Comparison of ENCODE assay signal across 8 cellular contexts in the genomic region with DNA sequence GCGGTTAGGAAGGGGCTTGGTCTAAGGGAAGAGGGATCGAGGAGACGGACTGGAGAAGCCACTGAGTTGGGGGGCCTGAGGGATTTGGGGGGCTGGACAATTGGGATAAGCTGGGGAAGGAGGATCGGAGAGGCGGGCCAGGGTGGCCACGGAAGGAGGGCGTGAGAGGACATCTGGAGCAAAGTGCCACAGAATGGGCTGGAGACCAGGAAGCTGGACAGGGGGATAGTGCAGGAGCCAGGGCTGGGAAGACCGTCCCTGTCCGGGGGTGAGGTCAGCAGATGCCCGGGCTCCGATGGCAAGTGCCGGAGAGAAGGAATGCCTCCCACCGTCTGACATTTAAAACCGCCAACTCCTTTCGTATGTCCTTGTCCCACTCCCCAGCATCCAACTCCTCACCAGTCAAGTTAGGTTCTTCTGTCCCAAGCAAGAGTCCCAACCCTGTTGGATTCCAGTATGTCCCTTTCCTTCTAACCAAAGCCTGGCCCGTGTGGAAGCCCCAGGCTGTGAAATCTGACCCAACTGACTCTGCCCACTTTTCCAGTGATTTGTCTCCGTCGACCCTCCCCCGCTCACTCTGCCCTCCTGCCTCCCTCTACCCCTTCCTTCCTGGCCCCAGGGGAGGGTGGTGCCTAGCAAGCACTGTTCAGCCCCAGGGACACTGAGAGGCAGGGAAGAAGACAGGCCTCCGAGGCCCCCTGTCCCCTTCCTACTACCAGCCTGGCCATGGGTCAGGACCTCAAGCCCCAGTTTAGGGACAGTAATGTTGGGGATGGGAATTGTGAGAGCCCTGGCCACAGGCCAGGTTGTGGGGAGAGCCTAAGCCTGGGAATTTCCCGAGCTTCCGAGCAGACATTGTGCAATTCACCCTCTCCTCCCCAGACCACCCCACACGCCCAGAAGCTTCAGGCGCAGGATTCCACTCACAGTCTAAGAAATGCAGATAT. TPM values are rescaled to one million over a fixed set of nuclear protein-coding genes. Genes with fewer than 3 reads are reported as not detected.
DNase-seq lines count a peak whose midpoint lies in the region; ATAC-seq and TF ChIP-seq lines count a peak whose summit lies in the region.

No MANE protein-coding gene starts in this region.

- H3K9me2 ChIP-seq in GM23338 (ENCODE audit: insufficient read depth): no peaks in the 10 kb centered on the region

- H3K9ac ChIP-seq in endodermal cell (ENCODE audit: extremely low read depth, low read length, poor library complexity, severe bottlenecking): peak overlapping the region; percentile 21
- H3K9ac ChIP-seq in muscle layer of colon (ENCODE audit: low read length): no peak overlapping the region

- peaks cover 13% of the 10 kb centered on the region for H3K4me1 ChIP-seq in ACC112 (ENCODE audit: control insufficient read depth, insufficient read depth, low read length, unreplicated experiment)
- peaks cover 37% of the 10 kb centered on the region for H3K4me1 ChIP-seq in GM23338 (ENCODE audit: insufficient read depth)
- peaks cover 5% of the 10 kb centered on the region for H3K4me1 ChIP-seq in endodermal cell (ENCODE audit: control insufficient read depth, insufficient read depth, low read length)
- peaks cover 13% of the 10 kb centered on the region for H3K4me1 ChIP-seq in muscle layer of colon (ENCODE audit: insufficient read depth, low read length)

- 5 to 15% methylated on average over 8 to 24 of the region's 24 CpGs for WGBS in endodermal cell (ENCODE audit: insufficient coverage in 1 of 2, insufficient read length in 1 of 2), 2 experiments

- no peaks in the 10 kb centered on the region; the same call in 1 of the 2 replicates for H4K20me1 ChIP-seq in GM23338 (replicated peaks; ENCODE audit: insufficient read depth)

- H3K27me3 ChIP-seq in ACC112 (ENCODE audit: insufficient read depth, low read length): no peaks in the 10 kb centered on the region
- H3K27me3 ChIP-seq in GM23338 (ENCODE audit: insufficient read depth): no peaks in the 10 kb centered on the region
- no peaks in the 10 kb centered on the region for H3K27me3 ChIP-seq in endodermal cell (ENCODE audit: control insufficient read depth, insufficient read depth, low read length, poor library complexity, severe bottlenecking)
- no peaks in the 10 kb centered on the region for H3K27me3 ChIP-seq in muscle layer of colon (ENCODE audit: control insufficient read depth in 1 of 2, insufficient read depth in 2 of 2, low read length in 2 of 2)

- peak; percentile 57 for ATAC-seq in GM23338

- peak overlapping the region; percentile 93 for H3K4me3 Mint-ChIP-seq in GM23338
- H3K4me3 Mint-ChIP-seq in endodermal cell: peak overlapping the region; percentile 90

- H3K27me3 Mint-ChIP-seq in GM23338 (ENCODE audit: insufficient read depth, low read depth, poor library complexity) (peaks cover 13% of the 10 kb centered on the region), endodermal cell (ENCODE audit: insufficient read depth) (no peaks in the 10 kb centered on the region)

- H3K4me2 ChIP-seq in GM23338: peak overlapping the region; percentile 95

- peak overlapping the region; percentile 91 for H3K27ac Mint-ChIP-seq in GM23338
- H3K27ac Mint-ChIP-seq in endodermal cell: peak overlapping the region; percentile 95

- H3K9me3 Mint-ChIP-seq in GM23338 (no peaks in the 10 kb centered on the region), endodermal cell (no peaks in the 10 kb centered on the region)

- H3K36me3 ChIP-seq in ACC112 (ENCODE audit: insufficient read depth, low read length) (no peaks in the 10 kb centered on the region), GM23338 (ENCODE audit: insufficient read depth) (no peaks in the 10 kb centered on the region), endodermal cell (ENCODE audit: control insufficient read depth, insufficient read depth, low read length) (no peaks in the 10 kb centered on the region), muscle layer of colon (ENCODE audit: insufficient read depth, low read length) (no peaks in the 10 kb centered on the region)

- H3K79me2 ChIP-seq in ACC112 (ENCODE audit: control insufficient read depth, insufficient read depth, low read length, unreplicated experiment) (no peaks in the 10 kb centered on the region), GM23338 (replicated peaks; ENCODE audit: insufficient read depth) (no peaks in the 10 kb centered on the region)

- H3K9me3 ChIP-seq in endodermal cell (ENCODE audit: control insufficient read depth, low read length): no peaks in the 10 kb centered on the region
- H3K9me3 ChIP-seq in muscle layer of colon (ENCODE audit: low read length): no peaks in the 10 kb centered on the region

- H3K4me3 ChIP-seq in ACC112 (ENCODE audit: low read depth, low read length): peak overlapping the region; percentile 81
- H3K4me3 ChIP-seq in GM23338: peak overlapping the region; percentile 81
- peak overlapping the region; percentile 95 for H3K4me3 ChIP-seq in endodermal cell (ENCODE audit: low read length)
- peak overlapping the region; percentile 43 to 71 for H3K4me3 ChIP-seq in muscle layer of colon (ENCODE audit: low read depth in 1 of 2, low read length in 2 of 2)

- 0 out of 2 replicates have a peak, but pooled peaks cover 8% of the 10 kb centered on the region for H3F3A ChIP-seq in GM23338 (replicated peaks; ENCODE audit: low read depth)

- H3K4me1 Mint-ChIP-seq in GM23338: peaks cover 55% of the 10 kb centered on the region
- H3K4me1 Mint-ChIP-seq in endodermal cell: peaks cover 33% of the 10 kb centered on the region

- peak overlapping the region; percentile 20 for H2AFZ ChIP-seq in ACC112 (ENCODE audit: low read length, unreplicated experiment)
- peak overlapping the region; percentile 80 for H2AFZ ChIP-seq in GM23338

- DNase-seq in GM23338 (ENCODE audit: low spot score) (peak; percentile 81), SK-N-DZ (ENCODE audit: low spot score) (peak; percentile 23), endodermal cell (peak; percentile 85), putamen (ENCODE audit: low spot score) (no peak), NCI-H1092 (lab: John Stamatoyannopoulos, UW) (no peak), amygdala (lab: John Stamatoyannopoulos, UW) (no peak)

- H3K27ac ChIP-seq in ACC112 (ENCODE audit: low read depth, low read length) (no peak overlapping the region), GM23338 (ENCODE audit: low read depth) (peak overlapping the region; percentile 94), endodermal cell (ENCODE audit: low read depth, low read length) (peak overlapping the region; percentile 4), muscle layer of colon (ENCODE audit: low read depth, low read length) (no peak overlapping the region)

- H3K36me3 Mint-ChIP-seq in GM23338 (ENCODE audit: low read depth): no peaks in the 10 kb centered on the region
- H3K36me3 Mint-ChIP-seq in endodermal cell (ENCODE audit: low read depth): no peaks in the 10 kb centered on the region

- TF ChIP-seq CTCF in GM23338 (conservative IDR thresholded peaks at IDR 0.05; ENCODE audit: low read depth in 2 of 2): no peak
- no peak for TF ChIP-seq CTCF in endodermal cell (conservative IDR thresholded peaks at IDR 0.05)

TF ChIP-seq in GM23338, 12 proteins besides CTCF, POLR2A, EP300 and RAD21 (continues in another document):
- no peak for TF ChIP-seq ZNF114 (CRISPR knock-in tag; IDR thresholded peaks at IDR 0.05)
- TF ChIP-seq ZNF331 (CRISPR knock-in tag; IDR thresholded peaks at IDR 0.05; ENCODE audit: low read depth): no peak
- TF ChIP-seq EZH2 (IDR thresholded peaks at IDR 0.05; ENCODE audit: low read depth, unreplicated experiment): no peak

RNA-seq across cellular contexts. Expression of gene TMBIM1, which starts 31.5 kb away (rescaled TPM):
- 16.5 and 20.8 TPM in 2 replicates for total RNA-seq in GM23338 (2014; rRNA removed; shearing (Covaris generic))
- polyA plus RNA-seq in GM23338 (2016; fragmentation: Nextera tagmentation; extraction: Ambion mirVana): 9.5 and 12.0 TPM in 2 replicates
- polyA plus RNA-seq in SK-N-DZ (2014; cell fraction: cytosol; rRNA removed): 1.6 and 2.0 TPM in 2 replicates
- 1.4 TPM in 2 replicates for polyA plus RNA-seq in SK-N-DZ (2014; cell fraction: nucleus; rRNA removed)
- total RNA-seq in endodermal cell: 10 to 100 TPM; 50.7 to 53.8 TPM
- 22.4 TPM for polyA plus RNA-seq in endodermal cell (2013, experiment 1 of 2)
- 17.2 TPM for polyA plus RNA-seq in endodermal cell (2013, experiment 2 of 2)

RNA-seq across cellular contexts. Expression of gene CATIP, which starts 32.9 kb away (rescaled TPM):
- total RNA-seq in GM23338 (2014; rRNA removed; shearing (Covaris generic)): not detected in 2 replicates
- 0.15 and 0.23 TPM in 2 replicates for polyA plus RNA-seq in GM23338 (2016; fragmentation: Nextera tagmentation; extraction: Ambion mirVana)
- not detected in 2 replicates for polyA plus RNA-seq in SK-N-DZ (2014; cell fraction: cytosol; rRNA removed)
- polyA plus RNA-seq in SK-N-DZ (2014; cell fraction: nucleus; rRNA removed): not detected in 2 replicates
- total RNA-seq in endodermal cell: 1 to 10 TPM in 1 of 2 donors, under 1 TPM in 1; 0.22 to 1.0 TPM
- polyA plus RNA-seq in endodermal cell (2013, experiment 1 of 2): 0.46 TPM
- polyA plus RNA-seq in endodermal cell (2013, experiment 2 of 2): 0.46 TPM

RNA-seq across cellular contexts. Expression of gene PNKD, which starts 53.5 kb away (rescaled TPM):
- 28.2 and 36.0 TPM in 2 replicates for total RNA-seq in GM23338 (2014; rRNA removed; shearing (Covaris generic))
- 77.7 and 83.3 TPM in 2 replicates for polyA plus RNA-seq in GM23338 (2016; fragmentation: Nextera tagmentation; extraction: Ambion mirVana)
- 72.8 and 76.1 TPM in 2 replicates for polyA plus RNA-seq in SK-N-DZ (2014; cell fraction: cytosol; rRNA removed)
- 54.6 and 55.3 TPM in 2 replicates for polyA plus RNA-seq in SK-N-DZ (2014; cell fraction: nucleus; rRNA removed)
- 10 to 100 TPM; 33.9 to 39.6 TPM for total RNA-seq in endodermal cell
- polyA plus RNA-seq in endodermal cell (2013, experiment 1 of 2): 46.6 TPM
- 42.6 TPM for polyA plus RNA-seq in endodermal cell (2013, experiment 2 of 2)

RNA-seq across cellular contexts. Expression of gene AAMP, which starts 53.9 kb away (rescaled TPM):
- 157 and 203 TPM in 2 replicates for total RNA-seq in GM23338 (2014; rRNA removed; shearing (Covaris generic))
- 77.8 and 90.8 TPM in 2 replicates for polyA plus RNA-seq in GM23338 (2016; fragmentation: Nextera tagmentation; extraction: Ambion mirVana)
- 128 and 170 TPM in 2 replicates for polyA plus RNA-seq in SK-N-DZ (2014; cell fraction: cytosol; rRNA removed)
- 197 and 224 TPM in 2 replicates for polyA plus RNA-seq in SK-N-DZ (2014; cell fraction: nucleus; rRNA removed)
- total RNA-seq in endodermal cell: 10 to 100 TPM; 89.2 to 97.2 TPM
- polyA plus RNA-seq in endodermal cell (2013, experiment 1 of 2): 59.9 TPM
- polyA plus RNA-seq in endodermal cell (2013, experiment 2 of 2): 54.7 TPM

RNA-seq across cellular contexts. Expression of gene SLC11A1, which starts 58.3 kb away (rescaled TPM):
- total RNA-seq in GM23338 (2014; rRNA removed; shearing (Covaris generic)): 0.89 TPM in 1 of 2 replicates, not detected in the other
- polyA plus RNA-seq in GM23338 (2016; fragmentation: Nextera tagmentation; extraction: Ambion mirVana): 0.16 and 0.31 TPM in 2 replicates
- polyA plus RNA-seq in SK-N-DZ (2014; cell fraction: cytosol; rRNA removed): not detected in 2 replicates
- not detected in 2 replicates for polyA plus RNA-seq in SK-N-DZ (2014; cell fraction: nucleus; rRNA removed)
- under 1 TPM in 1 of 2 donors, not detected in 1; 0.09 TPM for total RNA-seq in endodermal cell
- 0.50 TPM for polyA plus RNA-seq in endodermal cell (2013, experiment 1 of 2)
- polyA plus RNA-seq in endodermal cell (2013, experiment 2 of 2): not detected

Comparison
In these comparisons a context has a peak if more than half of its experiments do, and no peak if none do; other contexts are left out.
1. H3K27ac ChIP-seq: peak in GM23338 (single experiment) and endodermal cell (single experiment); none in ACC112 (single experiment) and muscle layer of colon (single experiment).
2. DNase-seq: peak in GM23338 (single experiment), SK-N-DZ (single experiment) and endodermal cell (single experiment); none in putamen (single experiment), NCI-H1092 (single experiment) and amygdala (0 of 56).
3. Peak in every context shown above with its lines, with median percentiles within 50 percentile points of each other: H3K4me3 ChIP-seq.